ENCODE assay signal across 14 cellular contexts in the genomic region with DNA sequence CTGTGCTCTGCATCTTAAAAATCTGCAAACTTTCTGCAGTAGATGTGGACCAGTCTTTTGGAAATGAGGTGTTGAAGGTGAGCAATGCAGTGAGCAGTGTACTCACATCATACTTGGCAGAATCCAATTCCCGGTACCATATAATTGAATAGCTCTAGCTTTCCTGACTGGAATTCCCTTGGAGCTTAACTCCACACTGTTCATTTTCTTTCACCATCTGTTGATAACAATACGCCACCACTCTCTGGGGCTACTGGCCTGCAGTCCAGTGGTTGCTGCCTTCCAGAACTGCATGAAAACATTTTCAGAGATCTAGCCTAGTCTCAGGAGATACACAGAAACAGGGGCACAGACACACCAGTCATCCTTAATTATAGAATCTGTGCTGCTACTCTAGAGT.
DNase-seq lines count a peak whose midpoint lies in the region; ATAC-seq and TF ChIP-seq lines count a peak whose summit lies in the region.
"Had no signal": no experiment of that assay in that cellular context is flagged by ENCODE, and none has a peak within 500 bp of the region (broad histone marks: within the 10 kb centered on the region; RNA-seq: fewer than 3 reads in every experiment).

No MANE protein-coding gene starts in this region.

- no peak for ATAC-seq in GM21786 (IDR thresholded peaks at IDR 0.05; ENCODE audit: unreplicated experiment)
- ATAC-seq in GM18505 (IDR thresholded peaks at IDR 0.05; ENCODE audit: unreplicated experiment) = no peak

- H3K9me3 Mint-ChIP-seq in MCF 10A (ENCODE audit: unreplicated experiment) = peaks cover 11% of the 10 kb centered on the region

- intact Hi-C loops in MCF 10A (cut with micrococcal nuclease) = no loop called here

- H3K27me3 Mint-ChIP-seq in MCF 10A (ENCODE audit: insufficient read depth, unreplicated experiment) = no peaks in the 10 kb centered on the region
- H3K27me3 Mint-ChIP-seq: CD4-positive, alpha-beta memory T cell had no signal

- H3K36me3 Mint-ChIP-seq in MCF 10A (ENCODE audit: insufficient read depth, unreplicated experiment) = no peaks in the 10 kb centered on the region
- H3K36me3 Mint-ChIP-seq: CD4-positive, alpha-beta memory T cell had no signal

- no peaks in the 10 kb centered on the region for H3K4me1 Mint-ChIP-seq in MCF 10A (ENCODE audit: insufficient read depth, unreplicated experiment)
- H3K4me1 Mint-ChIP-seq: CD4-positive, alpha-beta memory T cell had no signal

- no peak overlapping the region for H3K4me3 Mint-ChIP-seq in MCF 10A (ENCODE audit: unreplicated experiment)
- H3K4me3 Mint-ChIP-seq: CD4-positive, alpha-beta memory T cell; HFFc6 had no signal

- POLR2A ChIA-PET in MCF 10A (lab: Yijun Ruan, JAX) = no interaction called here

- no peak for TF ChIP-seq CTCF in MCF 10A (IDR thresholded peaks at IDR 0.05; ENCODE audit: unreplicated experiment)

- no peak for TF ChIP-seq POLR2A in GM18505 (IDR thresholded peaks at IDR 0.05; ENCODE audit: borderline replicate concordance, extremely low read depth, insufficient read depth, insufficient read length)

- CTCF ChIA-PET in MCF 10A (lab: Yijun Ruan, JAX) = interaction anchor here (1.2 kb wide), 1 partner anchor 20 kb away, joined by 5 read pairs; no protein-coding TSS in a partner anchor

- no peak overlapping the region for H3K27ac Mint-ChIP-seq in MCF 10A (ENCODE audit: low read depth, unreplicated experiment)
- H3K27ac Mint-ChIP-seq: CD4-positive, alpha-beta memory T cell; HFFc6 had no signal

- no TSS peak for BruUV-seq in MCF 10A (replicated peaks; lab: Mats Ljungman, UMichigan)

- DNase-seq in DMS 273 (lab: John Stamatoyannopoulos, UW; ENCODE audit: unreplicated experiment) (peak; percentile 20), DMS 273 treated with DMSO at 0.1 percent for 48 hours (lab: John Stamatoyannopoulos, UW) (peak; percentile 9), NCI-H69 (lab: John Stamatoyannopoulos, UW) (peak; percentile 4), MCF 10A (ENCODE audit: unreplicated experiment) (no peak)
- DNase-seq: Calu3; CD4-positive, alpha-beta memory T cell; COR-L47; DMS79; EL; GF-D8; GOT3; HFFc6 had no signal
